In genomic region chr6:25242567-25242966, GRCh38 we compare ENCODE assay signal across 22 cellular contexts.
"Had no signal": no experiment of that assay in that cellular context is flagged by ENCODE, and none has a peak within 500 bp of the region (broad histone marks: within the 10 kb centered on the region; RNA-seq: fewer than 3 reads in every experiment).

No MANE protein-coding gene starts in this region.

- H3K36me3 Mint-ChIP-seq: mesothelial cell of epicardium; naive B cell; natural killer cell treated with Interleukin-12 subunit alpha and Interleukin-12 subunit beta and Interleukin-15 and Interleukin-18, amount 100 ng/mL, for 72 hours; stimulated activated effector memory CD8-positive, alpha-beta T cell treated with anti-CD3 and anti-CD28 coated beads, Interleukin-12 subunit alpha, Interleukin-12 subunit beta, amount 100 ng/mL, for 72 hours had no signal

- DNase-seq: effector memory CD4-positive, alpha-beta T cell; foreskin keratinocyte; heart left ventricle; kidney; left cardiac atrium; left lung; mesenchymal stem cell; mucosa of descending colon; naive B cell; sigmoid colon; stimulated activated CD4-positive, alpha-beta T cell treated with anti-CD3 and anti-CD28 coated beads, Interleukin-2, amount 100 ng/mL, for 24 hours; stimulated activated CD4-positive, alpha-beta T cell treated with anti-CD3 and anti-CD28 coated beads, Interleukin-4, amount 100 ng/mL, for 24 hours; stimulated activated naive CD4-positive, alpha-beta T cell treated with Interleukin-2 at 50 U/mL for 16 hours; stomach; thyroid gland; trophoblast cell had no signal

- H3K27me3 Mint-ChIP-seq: dendritic cell treated with granulocyte-macrophage colony-stimulating factor and Interleukin-4, amounts not matched to agents 40 ng/mL and 50 ng/mL, for 4 days had no signal

- H3K27ac Mint-ChIP-seq: dendritic cell treated with granulocyte-macrophage colony-stimulating factor and Interleukin-4, amounts not matched to agents 40 ng/mL and 50 ng/mL, for 4 days; mesothelial cell of epicardium; natural killer cell treated with Interleukin-12 subunit alpha and Interleukin-12 subunit beta and Interleukin-15 and Interleukin-18, amount 100 ng/mL, for 72 hours; stimulated activated effector memory CD8-positive, alpha-beta T cell treated with anti-CD3 and anti-CD28 coated beads, Interleukin-12 subunit alpha, Interleukin-12 subunit beta, amount 100 ng/mL, for 72 hours had no signal

- H3K9me3 Mint-ChIP-seq: dendritic cell treated with granulocyte-macrophage colony-stimulating factor and Interleukin-4, amounts not matched to agents 40 ng/mL and 50 ng/mL, for 4 days; natural killer cell treated with Interleukin-12 subunit alpha and Interleukin-12 subunit beta and Interleukin-15 and Interleukin-18, amount 100 ng/mL, for 72 hours; stimulated activated effector memory CD8-positive, alpha-beta T cell treated with anti-CD3 and anti-CD28 coated beads, Interleukin-12 subunit alpha, Interleukin-12 subunit beta, amount 100 ng/mL, for 72 hours had no signal

- H3K4me3 Mint-ChIP-seq: dendritic cell treated with granulocyte-macrophage colony-stimulating factor and Interleukin-4, amounts not matched to agents 40 ng/mL and 50 ng/mL, for 4 days; mesothelial cell of epicardium; naive B cell; natural killer cell treated with Interleukin-12 subunit alpha and Interleukin-12 subunit beta and Interleukin-15 and Interleukin-18, amount 100 ng/mL, for 72 hours; neural crest cell; stimulated activated effector memory CD8-positive, alpha-beta T cell treated with anti-CD3 and anti-CD28 coated beads, Interleukin-12 subunit alpha, Interleukin-12 subunit beta, amount 100 ng/mL, for 72 hours had no signal

- H3K4me1 Mint-ChIP-seq: naive B cell; neural crest cell; stimulated activated effector memory CD8-positive, alpha-beta T cell treated with anti-CD3 and anti-CD28 coated beads, Interleukin-12 subunit alpha, Interleukin-12 subunit beta, amount 100 ng/mL, for 72 hours had no signal

- ATAC-seq: foreskin keratinocyte; gastroesophageal sphincter; heart left ventricle; left cardiac atrium; left lung; mucosa of descending colon; natural killer cell treated with Interleukin-12 subunit alpha and Interleukin-12 subunit beta and Interleukin-15 and Interleukin-18, amount 100 ng/mL, for 72 hours; stimulated activated effector memory CD8-positive, alpha-beta T cell treated with anti-CD3 and anti-CD28 coated beads, Interleukin-12 subunit alpha, Interleukin-12 subunit beta, amount 100 ng/mL, for 72 hours had no signal
